In genomic region chr13:40969169-40969901, GRCh38 we compare ENCODE assay signal across 10 cellular contexts. TPM values are rescaled to one million over a fixed set of nuclear protein-coding genes. Genes with fewer than 3 reads are reported as not detected.
A peak's percentile ranks its signal among the peaks of the same experiment; 100 is the strongest.
DNase-seq lines count a peak whose midpoint lies in the region; ATAC-seq, FAIRE-seq and TF ChIP-seq lines count a peak whose summit lies in the region.
"Had no signal": no experiment of that assay in that cellular context is flagged by ENCODE, and none has a peak within 500 bp of the region (broad histone marks: within the 10 kb centered on the region; RNA-seq: fewer than 3 reads in every experiment).

No MANE protein-coding gene starts in this region.

- H3K4me2 ChIP-seq in KMS-11 = peak overlapping the region; percentile 17; the same call in 1 of the 2 replicates

- POLR2A ChIA-PET in RWPE1 (lab: Yijun Ruan, JAX; ENCODE audit: low non-redundant PET) = no interaction called here

- ATAC-seq in GM18511 (IDR thresholded peaks at IDR 0.05; ENCODE audit: unreplicated experiment) (peak; percentile 82), GM21529 (IDR thresholded peaks at IDR 0.05; ENCODE audit: unreplicated experiment) (peak; percentile 59), left lung (peak; percentile 83)

- no peak overlapping the region for H3K9ac ChIP-seq in KMS-11
- H3K9ac ChIP-seq in colonic mucosa (ENCODE audit: low read depth in 2 of 2, low read length in 2 of 2) = no peak overlapping the region

- no peaks in the 10 kb centered on the region for H3K27me3 ChIP-seq in KMS-11 (ENCODE audit: insufficient read depth, low read depth)
- H3K27me3 ChIP-seq in left lung = no peaks in the 10 kb centered on the region
- H3K27me3 ChIP-seq in breast epithelium = no peaks in the 10 kb centered on the region
- no peaks in the 10 kb centered on the region for H3K27me3 ChIP-seq in colonic mucosa
- H3K27me3 ChIP-seq in small intestine (ENCODE audit: control insufficient read depth in 2 of 2, insufficient read depth in 2 of 2, low read length in 2 of 2) = no peaks in the 10 kb centered on the region

- H3K9me3 ChIP-seq in left lung (no peaks in the 10 kb centered on the region), breast epithelium (no peaks in the 10 kb centered on the region), colonic mucosa (no peaks in the 10 kb centered on the region), small intestine (ENCODE audit: control insufficient read depth, low read depth) (no peaks in the 10 kb centered on the region)

- H4K20me1 ChIP-seq in KMS-11 (ENCODE audit: insufficient read depth) = peaks cover 72% of the 10 kb centered on the region

- DNase-seq in left lung (no peak), breast epithelium (ENCODE audit: low spot score in 2 of 2) (no peak), RWPE1 (ENCODE audit: low spot score) (no peak), colonic mucosa (no peak), small intestine (no peak)
- DNase-seq: right cardiac atrium had no signal

- intact Hi-C loops in left lung (cut with DNase I) = no loop called here
- intact Hi-C loops in breast epithelium (cut with DNase I; ENCODE audit: low total_unique reads) = no loop called here
- intact Hi-C loops in colonic mucosa (cut with DNase I) = no loop called here

- peaks cover 98% of the 10 kb centered on the region for H3K4me1 ChIP-seq in KMS-11 (ENCODE audit: low read depth, poor library complexity, severe bottlenecking)
- peaks cover 32 to 100% of the 10 kb centered on the region in 2 donors for H3K4me1 ChIP-seq in left lung
- peaks cover 0 to 11% of the 10 kb centered on the region in 2 donors for H3K4me1 ChIP-seq in breast epithelium
- H3K4me1 ChIP-seq in colonic mucosa = peaks cover 18% of the 10 kb centered on the region
- H3K4me1 ChIP-seq in small intestine (ENCODE audit: control insufficient read depth in 2 of 2, insufficient read depth in 1 of 2, low read depth in 1 of 2, low read length in 1 of 2) = peaks cover 7 to 24% of the 10 kb centered on the region in 2 donors

- FAIRE-seq in small intestine (lab: Jason Lieb, UNC) = no peak
- FAIRE-seq: H1 had no signal

- H3K4me3 ChIP-seq in KMS-11 (IDR thresholded peaks at IDR 0.05; ENCODE audit: insufficient read depth, low read depth, low read length) (no peak overlapping the region), left lung (no peak overlapping the region), breast epithelium (no peak overlapping the region), colonic mucosa (no peak overlapping the region), small intestine (ENCODE audit: low read depth in 1 of 2, low read length in 2 of 2) (no peak overlapping the region)

- no peak overlapping the region for H2AFZ ChIP-seq in KMS-11 (ENCODE audit: low read depth)

- 31 to 53% (median 43%) methylated on average over 4 of the region's 4 CpGs for WGBS in small intestine, 3 donors

- CTCF ChIA-PET in RWPE1 (lab: Yijun Ruan, JAX) = interaction anchor here (0.6 kb wide), 1 partner anchor 339 kb away, joined by 3 read pairs; no protein-coding TSS in a partner anchor

- H3K27ac ChIP-seq in KMS-11 = no peak overlapping the region
- H3K27ac ChIP-seq in left lung = peak overlapping the region; percentile 31 to 35
- no peak overlapping the region for H3K27ac ChIP-seq in breast epithelium
- no peak overlapping the region for H3K27ac ChIP-seq in RWPE1
- H3K27ac ChIP-seq in colonic mucosa = no peak overlapping the region
- no peak overlapping the region for H3K27ac ChIP-seq in small intestine (ENCODE audit: low read depth in 1 of 2, low read length in 1 of 2)

- no peak for TF ChIP-seq POLR2A in breast epithelium (IDR thresholded peaks at IDR 0.05)

- H3K36me3 ChIP-seq in KMS-11 (ENCODE audit: insufficient read depth) (no peaks in the 10 kb centered on the region), left lung (no peaks in the 10 kb centered on the region), breast epithelium (no peaks in the 10 kb centered on the region), colonic mucosa (no peaks in the 10 kb centered on the region), small intestine (ENCODE audit: control insufficient read depth in 2 of 2, insufficient read depth in 2 of 2, low read length in 2 of 2) (no peaks in the 10 kb centered on the region)

- TF ChIP-seq CTCF in KMS-11 (conservative IDR thresholded peaks at IDR 0.05; ENCODE audit: low read depth, low read length) (no peak), left lung (IDR thresholded peaks at IDR 0.05) (no peak), breast epithelium (IDR thresholded peaks at IDR 0.05) (no peak), RWPE1 (conservative IDR thresholded peaks at IDR 0.05; ENCODE audit: low read depth) (no peak), colonic mucosa (IDR thresholded peaks at IDR 0.05) (no peak)

- peaks cover 100% of the 10 kb centered on the region for H3K79me2 ChIP-seq in KMS-11 (ENCODE audit: insufficient read depth, low read depth)

RNA-seq across cellular contexts. Expression of gene ELF1, which starts 49.8 kb away (rescaled TPM):
- total RNA-seq in left lung (10 to 100 TPM; 58.5 to 84.6 TPM), breast epithelium (100 to 1,000 TPM; 101 to 138 (median 104) TPM), colonic mucosa (100 to 1,000 TPM in 1 of 2 donors, 10 to 100 TPM in 1; 72.2 to 120 TPM)
- 10 to 100 TPM; 34.3 to 40.8 (median 38.0) TPM for polyA plus RNA-seq in small intestine

Comparison
In these comparisons a context has a peak if more than half of its experiments do, and no peak if none do; other contexts are left out.
1. H3K27ac ChIP-seq: peak in left lung (2 of 2); none in KMS-11 (single experiment), breast epithelium (0 of 2), RWPE1 (single experiment), colonic mucosa (single experiment) and small intestine (0 of 2).
2. Peak in every context shown above with its lines, with median percentiles within 50 percentile points of each other: ATAC-seq.